ENCODE assay signal across 2 cellular contexts in genomic region chr22:17250380-17251129, GRCh38.
TF ChIP-seq lines count a peak whose summit lies in the region.

No MANE protein-coding gene starts in this region.

TF ChIP-seq in liver, 16 proteins besides CTCF, POLR2A, EP300 and RAD21:
- TF ChIP-seq SP1 (IDR thresholded peaks at IDR 0.05), result no peak
- TF ChIP-seq FOXA1 (IDR thresholded peaks at IDR 0.05), result no peak
- no peak for TF ChIP-seq HNF4G (IDR thresholded peaks at IDR 0.05)
- TF ChIP-seq, protein P1, sequence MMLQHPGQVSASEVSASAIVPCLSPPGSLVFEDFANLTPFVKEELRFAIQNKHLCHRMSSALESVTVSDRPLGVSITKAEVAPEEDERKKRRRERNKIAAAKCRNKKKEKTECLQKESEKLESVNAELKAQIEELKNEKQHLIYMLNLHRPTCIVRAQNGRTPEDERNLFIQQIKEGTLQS (IDR thresholded peaks at IDR 0.05), result no peak
- TF ChIP-seq NR2F2 (IDR thresholded peaks at IDR 0.05), result no peak
- TF ChIP-seq HNF4A (conservative IDR thresholded peaks at IDR 0.05), result no peak
- no peak for TF ChIP-seq FOXA2 (IDR thresholded peaks at IDR 0.05)
- TF ChIP-seq JUND (IDR thresholded peaks at IDR 0.05), result no peak
TF ChIP-seq in liver: peak in this region for 0.

TF ChIP-seq in HepG2, 621 proteins besides CTCF, POLR2A, EP300 and RAD21:
- TF ChIP-seq, protein P2, sequence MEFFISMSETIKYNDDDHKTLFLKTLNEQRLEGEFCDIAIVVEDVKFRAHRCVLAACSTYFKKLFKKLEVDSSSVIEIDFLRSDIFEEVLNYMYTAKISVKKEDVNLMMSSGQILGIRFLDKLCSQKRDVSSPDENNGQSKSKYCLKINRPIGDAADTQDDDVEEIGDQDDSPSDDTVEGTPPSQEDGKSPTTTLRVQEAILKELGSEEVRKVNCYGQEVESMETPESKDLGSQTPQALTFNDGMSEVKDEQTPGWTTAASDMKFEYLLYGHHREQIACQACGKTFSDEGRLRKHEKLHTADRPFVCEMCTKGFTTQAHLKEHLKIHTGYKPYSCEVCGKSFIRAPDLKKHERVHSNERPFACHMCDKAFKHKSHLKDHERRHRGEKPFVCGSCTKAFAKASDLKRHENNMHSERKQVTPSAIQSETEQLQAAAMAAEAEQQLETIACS (CRISPR knock-in tag; IDR thresholded peaks at IDR 0.05), result no peak
- TF ChIP-seq KIAA2018 (CRISPR knock-in tag; IDR thresholded peaks at IDR 0.05; ENCODE audit: borderline replicate concordance) (no peak), POLR2G (IDR thresholded peaks at IDR 0.05; ENCODE audit: low read depth, low read length) (no peak), ZNF256 (CRISPR knock-in tag; conservative IDR thresholded peaks at IDR 0.05) (no peak), ZMAT3 (CRISPR knock-in tag; conservative IDR thresholded peaks at IDR 0.05) (no peak), ZNF549 (CRISPR knock-in tag; IDR thresholded peaks at IDR 0.05) (no peak), RERE (CRISPR knock-in tag; IDR thresholded peaks at IDR 0.05; ENCODE audit: low read depth) (no peak), SOX6 (IDR thresholded peaks at IDR 0.05) (no peak), SOX6 (CRISPR knock-in tag; IDR thresholded peaks at IDR 0.05) (no peak), PHF20 (CRISPR knock-in tag; IDR thresholded peaks at IDR 0.05) (no peak)
- TF ChIP-seq, protein P3, sequence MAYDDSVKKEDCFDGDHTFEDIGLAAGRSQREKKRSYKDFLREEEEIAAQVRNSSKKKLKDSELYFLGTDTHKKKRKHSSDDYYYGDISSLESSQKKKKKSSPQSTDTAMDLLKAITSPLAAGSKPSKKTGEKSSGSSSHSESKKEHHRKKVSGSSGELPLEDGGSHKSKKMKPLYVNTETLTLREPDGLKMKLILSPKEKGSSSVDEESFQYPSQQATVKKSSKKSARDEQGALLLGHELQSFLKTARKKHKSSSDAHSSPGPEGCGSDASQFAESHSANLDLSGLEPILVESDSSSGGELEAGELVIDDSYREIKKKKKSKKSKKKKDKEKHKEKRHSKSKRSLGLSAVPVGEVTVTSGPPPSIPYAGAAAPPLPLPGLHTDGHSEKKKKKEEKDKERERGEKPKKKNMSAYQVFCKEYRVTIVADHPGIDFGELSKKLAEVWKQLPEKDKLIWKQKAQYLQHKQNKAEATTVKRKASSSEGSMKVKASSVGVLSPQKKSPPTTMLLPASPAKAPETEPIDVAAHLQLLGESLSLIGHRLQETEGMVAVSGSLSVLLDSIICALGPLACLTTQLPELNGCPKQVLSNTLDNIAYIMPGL (CRISPR knock-in tag; IDR thresholded peaks at IDR 0.05; ENCODE audit: borderline replicate concordance in 1 of 2, low read depth in 1 of 2), result no peak
- TF ChIP-seq, protein P4, sequence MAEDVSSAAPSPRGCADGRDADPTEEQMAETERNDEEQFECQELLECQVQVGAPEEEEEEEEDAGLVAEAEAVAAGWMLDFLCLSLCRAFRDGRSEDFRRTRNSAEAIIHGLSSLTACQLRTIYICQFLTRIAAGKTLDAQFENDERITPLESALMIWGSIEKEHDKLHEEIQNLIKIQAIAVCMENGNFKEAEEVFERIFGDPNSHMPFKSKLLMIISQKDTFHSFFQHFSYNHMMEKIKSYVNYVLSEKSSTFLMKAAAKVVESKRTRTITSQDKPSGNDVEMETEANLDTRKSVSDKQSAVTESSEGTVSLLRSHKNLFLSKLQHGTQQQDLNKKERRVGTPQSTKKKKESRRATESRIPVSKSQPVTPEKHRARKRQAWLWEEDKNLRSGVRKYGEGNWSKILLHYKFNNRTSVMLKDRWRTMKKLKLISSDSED (CRISPR knock-in tag; IDR thresholded peaks at IDR 0.05), result no peak
